Comparison of ENCODE assay signal across 19 cellular contexts in the genomic region with DNA sequence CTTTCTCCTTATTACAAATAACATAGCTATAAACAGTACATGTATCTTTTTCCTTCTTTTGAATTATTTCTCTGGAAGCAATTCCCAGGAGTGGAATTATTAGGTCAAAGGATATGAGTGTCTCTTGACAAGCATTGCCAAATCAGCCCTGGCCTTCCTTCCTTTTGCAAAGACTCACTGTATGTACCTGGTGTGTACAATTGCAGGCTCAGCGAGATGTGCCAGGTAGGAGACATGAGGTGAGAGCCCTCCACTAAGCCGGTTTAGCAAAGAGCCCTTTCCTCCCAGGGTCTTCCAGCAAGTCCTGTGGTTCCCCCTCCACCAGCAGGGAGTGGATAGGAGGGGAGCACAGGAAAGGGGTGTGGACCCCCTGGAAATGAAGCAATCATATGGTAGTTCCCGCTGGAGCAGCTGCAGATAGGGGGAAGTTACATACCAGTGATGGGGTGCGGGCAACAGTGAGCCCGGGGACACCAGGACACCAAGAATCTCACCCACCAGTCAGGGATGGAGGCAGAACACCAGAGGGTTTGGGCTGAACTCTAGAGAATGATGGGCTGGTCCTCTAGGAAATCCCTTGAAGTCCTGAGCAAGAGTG. TPM values are rescaled to one million over a fixed set of nuclear protein-coding genes. Genes with fewer than 3 reads are reported as not detected.
DNase-seq lines count a peak whose midpoint lies in the region; ATAC-seq and TF ChIP-seq lines count a peak whose summit lies in the region.
"Had no signal": no experiment of that assay in that cellular context is flagged by ENCODE, and none has a peak within 500 bp of the region (broad histone marks: within the 10 kb centered on the region; RNA-seq: fewer than 3 reads in every experiment).

No MANE protein-coding gene starts in this region.

- H3K27me3 Mint-ChIP-seq in activated CD4-positive, alpha-beta memory T cell treated with anti-CD3 and anti-CD28 coated beads for 36 hours, result no peaks in the 10 kb centered on the region
- H3K27me3 Mint-ChIP-seq in activated CD4-positive, alpha-beta memory T cell treated with anti-CD3 and anti-CD28 coated beads, Interleukin-2, amount 10 ng/mL, durations not matched to agents 7 days and 5 days, result no peaks in the 10 kb centered on the region

- H3K9me3 Mint-ChIP-seq in activated CD4-positive, alpha-beta memory T cell treated with anti-CD3 and anti-CD28 coated beads for 36 hours, result no peaks in the 10 kb centered on the region
- H3K9me3 Mint-ChIP-seq in activated CD4-positive, alpha-beta memory T cell treated with anti-CD3 and anti-CD28 coated beads, Interleukin-2, amount 10 ng/mL, durations not matched to agents 7 days and 5 days, result no peaks in the 10 kb centered on the region
- H3K9me3 Mint-ChIP-seq in activated naive CD4-positive, alpha-beta T cell treated with anti-CD3 and anti-CD28 coated beads, Interleukin-2, amount 50 U/mL, for 72 hours, result no peaks in the 10 kb centered on the region

- no peak for TF ChIP-seq CTCF in OCI-LY1 (IDR thresholded peaks at IDR 0.05; ENCODE audit: low read length)
- no peak for TF ChIP-seq CTCF in heart right ventricle (IDR thresholded peaks at IDR 0.05)
- no peak for TF ChIP-seq CTCF in spleen (IDR thresholded peaks at IDR 0.05 in 8 of 11, conservative IDR thresholded peaks at IDR 0.05 in 3 of 11)

- H4K20me1 ChIP-seq in OCI-LY1 (ENCODE audit: insufficient read depth, low read length), result no peaks in the 10 kb centered on the region

- H3K4me3 ChIP-seq in OCI-LY1 (ENCODE audit: low read depth, low read length, poor library complexity, severe bottlenecking), result no peak overlapping the region
- no peak overlapping the region for H3K4me3 ChIP-seq in heart right ventricle
- peak overlapping the region in 1 of 8 donors; percentile 33 for H3K4me3 ChIP-seq in spleen
- H3K4me3 ChIP-seq in H7 (ENCODE audit: insufficient read depth, low read depth, low read length), result no peak overlapping the region
- H3K4me3 ChIP-seq: Peyer's patch, smooth muscle cell had no signal

- intact Hi-C loops in activated CD4-positive, alpha-beta memory T cell treated with anti-CD3 and anti-CD28 coated beads for 36 hours (cut with micrococcal nuclease), result no loop called here
- intact Hi-C loops in heart right ventricle (cut with DNase I), result no loop called here
- intact Hi-C loops in spleen (cut with DNase I; ENCODE audit: low total_unique reads), result no loop called here

- no peaks in the 10 kb centered on the region for H3K9me2 ChIP-seq in OCI-LY1 (ENCODE audit: low read depth, low read length)

- H3K9me3 ChIP-seq in OCI-LY1 (ENCODE audit: low read length), result no peaks in the 10 kb centered on the region
- H3K9me3 ChIP-seq in heart right ventricle, result no peaks in the 10 kb centered on the region
- no peaks in the 10 kb centered on the region for H3K9me3 ChIP-seq in spleen
- H3K9me3 ChIP-seq: Peyer's patch had no signal

- no peaks in the 10 kb centered on the region for H3K27me3 ChIP-seq in OCI-LY1 (ENCODE audit: insufficient read depth, low read length)
- H3K27me3 ChIP-seq in heart right ventricle, result no peaks in the 10 kb centered on the region
- no peaks in the 10 kb centered on the region for H3K27me3 ChIP-seq in spleen (replicated peaks in 1 of 7)
- no peaks in the 10 kb centered on the region for H3K27me3 ChIP-seq in H7 (ENCODE audit: control insufficient read depth, insufficient read depth, low read length)
- H3K27me3 ChIP-seq: Peyer's patch had no signal

- H3K36me3 ChIP-seq in OCI-LY1 (ENCODE audit: insufficient read depth, low read length) (peaks cover 33% of the 10 kb centered on the region; the same call in 1 of the 2 replicates), heart right ventricle (peaks cover 0 to 8% (median 0%) of the 10 kb centered on the region in 9 donors), spleen (peaks cover 0 to 66% (median 0%) of the 10 kb centered on the region in 6 donors), H7 (replicated peaks; ENCODE audit: control insufficient read depth, insufficient read depth, low read length) (no peaks in the 10 kb centered on the region)
- H3K36me3 ChIP-seq: Peyer's patch had no signal

- no peak overlapping the region for H2AFZ ChIP-seq in OCI-LY1 (ENCODE audit: low read length)

- peak; percentile 6 for DNase-seq in activated CD4-positive, alpha-beta memory T cell treated with anti-CD3 and anti-CD28 coated beads for 36 hours
- DNase-seq in activated CD4-positive, alpha-beta memory T cell treated with anti-CD3 and anti-CD28 coated beads, Interleukin-2, amount 10 ng/mL, durations not matched to agents 7 days and 5 days, result no peak
- DNase-seq in heart right ventricle (no peak), spleen (no peak), H7 (no peak)
- no peak for DNase-seq in activated naive CD4-positive, alpha-beta T cell treated with anti-CD3 and anti-CD28 coated beads, Interleukin-2, amount 50 U/mL, for 72 hours (ENCODE audit: low spot score in 2 of 2)
- DNase-seq: activated CD4-positive, alpha-beta T cell treated with anti-CD3 and anti-CD28 coated beads for 4 hours; activated naive CD4-positive, alpha-beta T cell; DMS153; erythroblast; hypothalamus; NCI-H1092 treated with DMSO at 0.1 percent for 48 hours; NCI-H226; Peyer's patch; T-helper 2 cell had no signal

- TF ChIP-seq POLR2A in spleen (IDR thresholded peaks at IDR 0.05), result no peak

- H3K4me1 Mint-ChIP-seq in activated CD4-positive, alpha-beta memory T cell treated with anti-CD3 and anti-CD28 coated beads for 36 hours (ENCODE audit: low read depth), result peaks cover 80% of the 10 kb centered on the region
- H3K4me1 Mint-ChIP-seq in activated CD4-positive, alpha-beta memory T cell treated with anti-CD3 and anti-CD28 coated beads, Interleukin-2, amount 10 ng/mL, durations not matched to agents 7 days and 5 days, result peaks cover 67% of the 10 kb centered on the region

- H3F3A ChIP-seq in OCI-LY1 (ENCODE audit: insufficient read depth, low read length), result no peaks in the 10 kb centered on the region

- WGBS in heart right ventricle, 2 donors, result 63 to 69% methylated on average over 5 of the region's 5 CpGs
- WGBS in spleen, 5 donors, result 39 to 73% (median 61%) methylated on average over 5 of the region's 5 CpGs

- CTCF ChIA-PET in activated CD4-positive, alpha-beta memory T cell treated with anti-CD3 and anti-CD28 coated beads for 36 hours (lab: Charles Lee), result interaction anchor here (0.7 to 2.0 kb wide), 3 partner anchors 13 to 84 kb away, joined by 3 to 4 read pairs (median 3); no protein-coding TSS in a partner anchor
- CTCF ChIA-PET in activated CD4-positive, alpha-beta memory T cell treated with anti-CD3 and anti-CD28 coated beads, Interleukin-2, amount 10 ng/mL, durations not matched to agents 7 days and 5 days (lab: Charles Lee), result interaction anchor here (0.8 to 1.8 kb wide), 2 partner anchors 40 to 48 kb away, joined by 4 to 7 read pairs; no protein-coding TSS in a partner anchor

- H3K4me2 ChIP-seq in OCI-LY1 (ENCODE audit: low read length), result no peak overlapping the region
- H3K4me2 ChIP-seq: smooth muscle cell had no signal

- H3K27ac ChIP-seq in OCI-LY1 (ENCODE audit: low read depth, low read length, poor library complexity, severe bottlenecking) (peak overlapping the region; percentile 76), heart right ventricle (peak overlapping the region; percentile 11 to 87 (median 74)), spleen (peak overlapping the region in 6 of 8 donors; percentile 30 to 80 (median 66))

- H3K79me2 ChIP-seq in OCI-LY1 (ENCODE audit: insufficient read depth, low read length), result peaks cover 37% of the 10 kb centered on the region

- no peak overlapping the region for H3K27ac Mint-ChIP-seq in activated CD4-positive, alpha-beta memory T cell treated with anti-CD3 and anti-CD28 coated beads for 36 hours
- no peak overlapping the region for H3K27ac Mint-ChIP-seq in activated CD4-positive, alpha-beta memory T cell treated with anti-CD3 and anti-CD28 coated beads, Interleukin-2, amount 10 ng/mL, durations not matched to agents 7 days and 5 days
- H3K27ac Mint-ChIP-seq in activated naive CD4-positive, alpha-beta T cell treated with anti-CD3 and anti-CD28 coated beads, Interleukin-2, amount 50 U/mL, for 72 hours, result peak overlapping the region in 1 of 2 donors; percentile 72

- ATAC-seq in heart right ventricle (peak in 7 of 8 donors; percentile 13 to 49 (median 30)), HG03280 (IDR thresholded peaks at IDR 0.05; ENCODE audit: unreplicated experiment) (no peak)
- no peak for ATAC-seq in activated naive CD4-positive, alpha-beta T cell treated with anti-CD3 and anti-CD28 coated beads, Interleukin-2, amount 50 U/mL, for 72 hours
- ATAC-seq: left lobe of liver had no signal

- POLR2A ChIA-PET in activated CD4-positive, alpha-beta memory T cell treated with anti-CD3 and anti-CD28 coated beads for 36 hours (lab: Charles Lee), result interaction anchor here (0.6 to 1.2 kb wide), 2 partner anchors 16 to 19 kb away, joined by 3 read pairs; no protein-coding TSS in a partner anchor
- POLR2A ChIA-PET in activated CD4-positive, alpha-beta memory T cell treated with anti-CD3 and anti-CD28 coated beads, Interleukin-2, amount 10 ng/mL, durations not matched to agents 7 days and 5 days (lab: Charles Lee), result interaction anchor here (0.7 kb wide), 1 partner anchor 16 kb away, joined by 3 read pairs; no protein-coding TSS in a partner anchor

- H3K9ac ChIP-seq in OCI-LY1 (ENCODE audit: low read length), result no peak overlapping the region

- H3K36me3 Mint-ChIP-seq in activated CD4-positive, alpha-beta memory T cell treated with anti-CD3 and anti-CD28 coated beads for 36 hours, result peaks cover 7% of the 10 kb centered on the region
- peaks cover 70% of the 10 kb centered on the region for H3K36me3 Mint-ChIP-seq in activated CD4-positive, alpha-beta memory T cell treated with anti-CD3 and anti-CD28 coated beads, Interleukin-2, amount 10 ng/mL, durations not matched to agents 7 days and 5 days (ENCODE audit: low read depth)
- peaks cover 0 to 14% of the 10 kb centered on the region in 2 donors for H3K36me3 Mint-ChIP-seq in activated naive CD4-positive, alpha-beta T cell treated with anti-CD3 and anti-CD28 coated beads, Interleukin-2, amount 50 U/mL, for 72 hours

- H3K4me3 Mint-ChIP-seq in activated CD4-positive, alpha-beta memory T cell treated with anti-CD3 and anti-CD28 coated beads for 36 hours, result no peak overlapping the region
- H3K4me3 Mint-ChIP-seq in activated CD4-positive, alpha-beta memory T cell treated with anti-CD3 and anti-CD28 coated beads, Interleukin-2, amount 10 ng/mL, durations not matched to agents 7 days and 5 days, result no peak overlapping the region

- H3K4me1 ChIP-seq in OCI-LY1 (ENCODE audit: insufficient read depth, low read length, severe bottlenecking) (peaks cover 48% of the 10 kb centered on the region), heart right ventricle (peaks cover 27 to 99% (median 80%) of the 10 kb centered on the region in 9 donors), spleen (peaks cover 54 to 100% (median 94%) of the 10 kb centered on the region in 6 donors)

RNA-seq across cellular contexts. Expression of a gene that starts 18.3 kb away (rescaled TPM):
- 10 to 100 TPM; 61.7 to 65.8 TPM for total RNA-seq in activated CD4-positive, alpha-beta memory T cell treated with anti-CD3 and anti-CD28 coated beads for 36 hours
- 100 to 1,000 TPM; 155 to 158 TPM for total RNA-seq in activated CD4-positive, alpha-beta memory T cell treated with anti-CD3 and anti-CD28 coated beads, Interleukin-2, amount 10 ng/mL, durations not matched to agents 7 days and 5 days
- total RNA-seq in heart right ventricle (10 to 100 TPM; 27.9 to 50.2 (median 39.7) TPM), spleen (100 to 1,000 TPM in 5 of 7 donors, 10 to 100 TPM in 2; 91.9 to 144 (median 124) TPM)
- polyA plus RNA-seq in heart right ventricle (10 to 100 TPM in 1 of 2 donors, 1 to 10 TPM in 1; 9.0 to 13.5 TPM), spleen (100 to 1,000 TPM in 1 of 3 donors, 10 to 100 TPM in 2; 58.9 to 103 (median 87.2) TPM)
- 10 to 100 TPM; 28.2 to 65.6 TPM for total RNA-seq in activated naive CD4-positive, alpha-beta T cell treated with anti-CD3 and anti-CD28 coated beads, Interleukin-2, amount 50 U/mL, for 72 hours
- 0.31 and 0.37 TPM in 2 replicates for total RNA-seq in H7 (2014; rRNA removed; shearing (Covaris generic))
- total RNA-seq: smooth muscle cell had no signal

Comparison
In these comparisons a context has a peak if more than half of its experiments do, and no peak if none do; other contexts are left out.
1. ATAC-seq: peak in heart right ventricle (7 of 8); none in activated naive CD4-positive, alpha-beta T cell treated with anti-CD3 and anti-CD28 coated beads, Interleukin-2, amount 50 U/mL, for 72 hours (0 of 2) and HG03280 (single experiment).
2. RNA of a gene that starts 18.3 kb away (total RNA-seq): 155 to 158 TPM in activated CD4-positive, alpha-beta memory T cell treated with anti-CD3 and anti-CD28 coated beads, Interleukin-2, amount 10 ng/mL, durations not matched to agents 7 days and 5 days, 91.9 to 144 TPM in spleen, 61.7 to 65.8 TPM in activated CD4-positive, alpha-beta memory T cell treated with anti-CD3 and anti-CD28 coated beads for 36 hours, 28.2 to 65.6 TPM in activated naive CD4-positive, alpha-beta T cell treated with anti-CD3 and anti-CD28 coated beads, Interleukin-2, amount 50 U/mL, for 72 hours and 27.9 to 50.2 TPM in heart right ventricle; 0.31 to 0.37 TPM in H7; every median in the first group is over 10 times any median in the second.
3. Peak in every context shown above with its lines, with median percentiles within 50 percentile points of each other: H3K27ac ChIP-seq.